9 cellular contexts compared by ENCODE assay signal in the genomic region with DNA sequence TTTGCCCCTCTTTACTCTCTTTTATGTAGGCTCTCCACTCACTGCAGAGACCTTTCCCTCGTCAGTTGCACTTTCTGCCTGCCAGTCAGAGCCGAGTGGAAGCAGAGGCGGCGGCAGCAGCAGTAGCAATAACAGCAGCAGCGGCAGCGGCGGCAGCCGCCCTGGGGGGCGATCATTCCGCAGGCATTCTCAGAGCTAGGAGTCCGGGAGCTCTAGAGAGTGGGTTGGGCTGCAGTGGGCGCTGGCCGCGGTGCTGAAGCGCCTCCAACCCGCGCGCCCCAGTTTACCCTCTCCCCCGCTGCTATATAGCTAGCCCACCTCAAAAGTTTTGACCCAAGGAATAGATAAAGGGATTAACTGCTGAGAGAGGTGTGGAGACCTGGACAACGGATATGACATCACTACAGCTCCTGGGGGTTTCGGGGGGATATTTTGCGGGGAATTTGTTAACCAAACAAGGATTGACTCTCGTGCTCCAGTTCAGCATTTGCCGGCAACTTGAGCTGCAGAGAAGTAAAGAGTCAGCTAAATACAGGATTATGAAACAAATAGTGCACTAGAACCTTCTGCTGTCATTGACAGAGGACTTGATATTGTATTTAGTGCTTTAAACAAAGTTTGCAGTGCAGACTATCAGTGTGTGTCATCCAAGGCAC. TPM values are rescaled to one million over a fixed set of nuclear protein-coding genes. Genes with fewer than 3 reads are reported as not detected.
DNase-seq lines count a peak whose midpoint lies in the region; ATAC-seq, FAIRE-seq and TF ChIP-seq lines count a peak whose summit lies in the region.
"Had no signal": no experiment of that assay in that cellular context is flagged by ENCODE, and none has a peak within 500 bp of the region (broad histone marks: within the 10 kb centered on the region; RNA-seq: fewer than 3 reads in every experiment).

TSS of gene OLFM3 (minus strand) at position 97 of the 656 bp plus-strand sequence.

- FAIRE-seq in astrocyte (lab: Jason Lieb, UNC): no peak
- FAIRE-seq: GM18507 had no signal

- H3K9me3 ChIP-seq in astrocyte (ENCODE audit: insufficient read depth, low read depth, low read length) (no peaks in the 10 kb centered on the region), mesenchymal stem cell (ENCODE audit: control insufficient read depth, low read length) (no peaks in the 10 kb centered on the region)

- H3K23ac ChIP-seq in mesenchymal stem cell (ENCODE audit: low read length in 2 of 2): no peak within 1 kb of the TSS

- H2BK12ac ChIP-seq in mesenchymal stem cell (ENCODE audit: low read length in 2 of 2): no peak within 1 kb of the TSS

- no peak for ATAC-seq in activated T-helper 17 cell treated with anti-CD3 and anti-CD28 coated beads, Interleukin-2, amount 50 U/mL, for 72 hours (replicated peaks)

- H3K4me2 ChIP-seq in astrocyte (ENCODE audit: low read length) (peak within 1 kb of the TSS; percentile 58), mesenchymal stem cell (ENCODE audit: low read length, poor library complexity, severe bottlenecking) (no peak within 1 kb of the TSS)

- no peaks in the 10 kb centered on the region for H4K20me1 ChIP-seq in astrocyte (ENCODE audit: insufficient read depth, low read length)

- no peaks in the 10 kb centered on the region for H3K79me2 ChIP-seq in astrocyte (ENCODE audit: insufficient read depth, low read length)

- H3K18ac ChIP-seq in mesenchymal stem cell (ENCODE audit: low read depth in 1 of 2, low read length in 2 of 2): no peak within 1 kb of the TSS

- H2AFZ ChIP-seq in astrocyte (ENCODE audit: low read depth, low read length): no peak within 1 kb of the TSS
- H2AFZ ChIP-seq in mesenchymal stem cell (ENCODE audit: low read depth, low read length): no peak within 1 kb of the TSS

- peak within 1 kb of the TSS; percentile 75 for H3K4me3 Mint-ChIP-seq in astrocyte (ENCODE audit: unreplicated experiment)
- H3K4me3 Mint-ChIP-seq in activated T-helper 17 cell treated with anti-CD3 and anti-CD28 coated beads, Interleukin-2, amount 50 U/mL, for 72 hours: no peak within 1 kb of the TSS

- no peak within 1 kb of the TSS for H4K91ac ChIP-seq in mesenchymal stem cell (ENCODE audit: low read length)

- WGBS in mesenchymal stem cell: 13% methylated on average over 9 of the region's 24 CpGs

- no peak within 1 kb of the TSS for H2BK15ac ChIP-seq in mesenchymal stem cell (ENCODE audit: low read depth, poor library complexity, severe bottlenecking)

- H3K79me1 ChIP-seq in mesenchymal stem cell (replicated peaks; ENCODE audit: low read length, poor library complexity, severe bottlenecking): no peaks in the 10 kb centered on the region

- H3K27me3 Mint-ChIP-seq in astrocyte (ENCODE audit: low read depth, unreplicated experiment): peaks cover 14% of the 10 kb centered on the region
- peaks cover 12% of the 10 kb centered on the region for H3K27me3 Mint-ChIP-seq in activated T-helper 17 cell treated with anti-CD3 and anti-CD28 coated beads, Interleukin-2, amount 50 U/mL, for 72 hours

- peaks cover 4% of the 10 kb centered on the region for H3K27me3 ChIP-seq in astrocyte (ENCODE audit: insufficient read depth, low read length)
- H3K27me3 ChIP-seq in mesenchymal stem cell (ENCODE audit: control insufficient read depth in 1 of 2, insufficient read depth in 1 of 2, low read length in 2 of 2): peaks cover 6 to 7% of the 10 kb centered on the region in 2 experiments

- no peak within 1 kb of the TSS for H3K14ac ChIP-seq in mesenchymal stem cell (ENCODE audit: low read length in 2 of 2)

- H3K27ac ChIP-seq in astrocyte (ENCODE audit: low read depth, low read length) (no peak within 1 kb of the TSS), mesenchymal stem cell (ENCODE audit: low read length, poor library complexity, severe bottlenecking) (no peak within 1 kb of the TSS)

- no peaks in the 10 kb centered on the region for H3K36me3 ChIP-seq in astrocyte (ENCODE audit: insufficient read depth, low read length)
- no peaks in the 10 kb centered on the region for H3K36me3 ChIP-seq in mesenchymal stem cell (ENCODE audit: control insufficient read depth in 1 of 2, insufficient read depth in 2 of 2, low read depth in 1 of 2, low read length in 2 of 2)

- H3K36me3 Mint-ChIP-seq in astrocyte (ENCODE audit: low read depth, unreplicated experiment): no peaks in the 10 kb centered on the region
- no peaks in the 10 kb centered on the region for H3K36me3 Mint-ChIP-seq in activated T-helper 17 cell treated with anti-CD3 and anti-CD28 coated beads, Interleukin-2, amount 50 U/mL, for 72 hours (ENCODE audit: low read depth)

- H3K4me1 ChIP-seq in astrocyte (ENCODE audit: insufficient read depth, low read length) (no peaks in the 10 kb centered on the region), mesenchymal stem cell (ENCODE audit: control insufficient read depth, insufficient read depth, low read depth, low read length) (peaks cover 2% of the 10 kb centered on the region)

- H3K9me3 Mint-ChIP-seq in astrocyte (ENCODE audit: unreplicated experiment): no peaks in the 10 kb centered on the region
- no peaks in the 10 kb centered on the region for H3K9me3 Mint-ChIP-seq in activated T-helper 17 cell treated with anti-CD3 and anti-CD28 coated beads, Interleukin-2, amount 50 U/mL, for 72 hours

- no peak within 1 kb of the TSS for H2BK120ac ChIP-seq in mesenchymal stem cell (ENCODE audit: low read depth, low read length)

- TF ChIP-seq CTCF in astrocyte (IDR thresholded peaks at IDR 0.05; ENCODE audit: insufficient read depth, low read depth, low read length): no peak

- DNase-seq in EL (peak; percentile 9), HuH-7 (ENCODE audit: low spot score) (peak; percentile 11), astrocyte (ENCODE audit: low read depth) (peak; percentile 0), mesenchymal stem cell (peak; percentile 48), NCI-H1694 (lab: John Stamatoyannopoulos, UW) (no peak), activated gamma-delta T cell (lab: John Stamatoyannopoulos, UW) (no peak), NCI-H2171 treated with DMSO at 0.1 percent for 48 hours (lab: John Stamatoyannopoulos, UW) (no peak)

- H3K4me3 ChIP-seq in astrocyte (ENCODE audit: insufficient read depth, low read depth, low read length): no peak within 1 kb of the TSS
- H3K4me3 ChIP-seq in mesenchymal stem cell (ENCODE audit: insufficient read depth in 1 of 2, low read depth in 1 of 2, low read length in 2 of 2): no peak within 1 kb of the TSS

- no peak within 1 kb of the TSS for H4K8ac ChIP-seq in mesenchymal stem cell (ENCODE audit: low read length)

- H3K9ac ChIP-seq in astrocyte (ENCODE audit: low read length) (no peak within 1 kb of the TSS), mesenchymal stem cell (ENCODE audit: low read length) (no peak within 1 kb of the TSS)

- no peak within 1 kb of the TSS for H2AK5ac ChIP-seq in mesenchymal stem cell (ENCODE audit: low read length, severe bottlenecking)

- peaks cover 5% of the 10 kb centered on the region for H3K4me1 Mint-ChIP-seq in astrocyte (ENCODE audit: low read depth, unreplicated experiment)
- no peaks in the 10 kb centered on the region for H3K4me1 Mint-ChIP-seq in activated T-helper 17 cell treated with anti-CD3 and anti-CD28 coated beads, Interleukin-2, amount 50 U/mL, for 72 hours

- no peak within 1 kb of the TSS for H2BK5ac ChIP-seq in mesenchymal stem cell (ENCODE audit: low read depth, low read length, poor library complexity, severe bottlenecking)

- H3K4ac ChIP-seq in mesenchymal stem cell (ENCODE audit: low read depth in 1 of 2, low read length in 2 of 2): no peak within 1 kb of the TSS

- no peak within 1 kb of the TSS for H3K27ac Mint-ChIP-seq in astrocyte (ENCODE audit: unreplicated experiment)
- H3K27ac Mint-ChIP-seq in activated T-helper 17 cell treated with anti-CD3 and anti-CD28 coated beads, Interleukin-2, amount 50 U/mL, for 72 hours: no peak within 1 kb of the TSS

RNA-seq across cellular contexts. Expression of gene OLFM3, which starts in this region (rescaled TPM):
- total RNA-seq in astrocyte: 0.11 TPM in 1 of 2 replicates, not detected in the other
- 0.04 TPM for polyA plus RNA-seq in mesenchymal stem cell (2013, experiment 1 of 2)
- 0.05 TPM for polyA plus RNA-seq in mesenchymal stem cell (2013, experiment 2 of 2)
- not detected for total RNA-seq in activated T-helper 17 cell treated with anti-CD3 and anti-CD28 coated beads, Interleukin-2, amount 50 U/mL, for 72 hours

Comparison
In these comparisons a context has a peak if more than half of its experiments do, and no peak if none do; other contexts are left out.
1. Peak in DNase-seq and H3K4me2 ChIP-seq in astrocyte; RNA of the gene not detected or under 1 TPM.
2. DNase-seq: peak in EL (single experiment), HuH-7 (single experiment) and mesenchymal stem cell (single experiment); none in NCI-H1694 (single experiment), activated gamma-delta T cell (single experiment) and NCI-H2171 treated with DMSO at 0.1 percent for 48 hours (single experiment).